Comparison of ENCODE assay signal across 16 cellular contexts in genomic region chr9:38274746-38275250, GRCh38.
DNase-seq lines count a peak whose midpoint lies in the region; ATAC-seq, FAIRE-seq and TF ChIP-seq lines count a peak whose summit lies in the region.
"Had no signal": no experiment of that assay in that cellular context is flagged by ENCODE, and none has a peak within 500 bp of the region (broad histone marks: within the 10 kb centered on the region; RNA-seq: fewer than 3 reads in every experiment).

No MANE protein-coding gene starts in this region.

- no peak for TF ChIP-seq CTCF in bronchial epithelial cell (IDR thresholded peaks at IDR 0.05; ENCODE audit: insufficient read depth, low read length, severe bottlenecking)
- no peak for TF ChIP-seq CTCF in fibroblast of villous mesenchyme (IDR thresholded peaks at IDR 0.05; ENCODE audit: insufficient read depth, low read depth, low read length)

- H3K4me3 ChIP-seq in bronchial epithelial cell (ENCODE audit: low read depth, low read length) (no peak overlapping the region), fibroblast of villous mesenchyme (ENCODE audit: low read depth, low read length) (no peak overlapping the region)
- H3K4me3 ChIP-seq: K562 had no signal

- CTCF ChIA-PET in activated CD8-positive, alpha-beta memory T cell treated with anti-CD3 and anti-CD28 coated beads, Interleukin-2, amount 10 ng/mL, durations not matched to agents 7 days and 5 days (lab: Charles Lee) = no interaction called here

- H3K27me3 ChIP-seq in bronchial epithelial cell (ENCODE audit: control insufficient read depth, insufficient read depth, low read length) = no peaks in the 10 kb centered on the region

- in situ Hi-C loops in KBM-7 (cut with MboI; ENCODE audit: low pct_unique_long_range_greater_than_20kb, low sequenced_read_pairs) = loop anchor here (25.0 kb wide), 1 partner anchor 112 kb away; no protein-coding TSS in a partner anchor

- no peak overlapping the region for H3K4me3 Mint-ChIP-seq in activated CD8-positive, alpha-beta memory T cell treated with anti-CD3 and anti-CD28 coated beads, Interleukin-2, amount 10 ng/mL, durations not matched to agents 7 days and 5 days
- no peak overlapping the region for H3K4me3 Mint-ChIP-seq in T-helper 2 cell treated with Interferon-gamma antibody and Interleukin-4, amounts not matched to agents 5 μg/mL and 100 μg/mL, for 36 hours
- H3K4me3 Mint-ChIP-seq: HFFc6 had no signal

- H3K36me3 Mint-ChIP-seq in activated CD8-positive, alpha-beta memory T cell treated with anti-CD3 and anti-CD28 coated beads, Interleukin-2, amount 10 ng/mL, durations not matched to agents 7 days and 5 days = no peaks in the 10 kb centered on the region
- H3K36me3 Mint-ChIP-seq in T-helper 2 cell treated with Interferon-gamma antibody and Interleukin-4, amounts not matched to agents 5 μg/mL and 100 μg/mL, for 36 hours (ENCODE audit: low read depth) = no peaks in the 10 kb centered on the region

- peaks cover 17% of the 10 kb centered on the region for H3K4me1 Mint-ChIP-seq in activated CD8-positive, alpha-beta memory T cell treated with anti-CD3 and anti-CD28 coated beads, Interleukin-2, amount 10 ng/mL, durations not matched to agents 7 days and 5 days
- peaks cover 11% of the 10 kb centered on the region for H3K4me1 Mint-ChIP-seq in T-helper 2 cell treated with Interferon-gamma antibody and Interleukin-4, amounts not matched to agents 5 μg/mL and 100 μg/mL, for 36 hours (ENCODE audit: low read depth)

- DNase-seq in activated CD8-positive, alpha-beta memory T cell treated with anti-CD3 and anti-CD28 coated beads, Interleukin-2, amount 10 ng/mL, durations not matched to agents 7 days and 5 days = peak; percentile 22
- DNase-seq in activated CD8-positive, alpha-beta memory T cell treated with anti-CD3 and anti-CD28 coated beads for 24 hours = no peak
- DNase-seq in bronchial epithelial cell (ENCODE audit: low read depth) (no peak), fibroblast of villous mesenchyme (ENCODE audit: low read depth) (peak; percentile 14), KBM-7 (no peak), amniotic stem cell (lab: John Stamatoyannopoulos, UW) (no peak)
- no peak for DNase-seq in T-helper 2 cell treated with Interferon-gamma antibody and Interleukin-4, amounts not matched to agents 5 μg/mL and 100 μg/mL, for 36 hours (ENCODE audit: low spot score)
- DNase-seq: C1 segment of cervical spinal cord, HFFc6, NCI-H187 treated with DMSO at 0.1 percent for 48 hours, NCI-H2171 treated with DMSO at 0.1 percent for 48 hours, SHP77 treated with DMSO at 0.1 percent for 48 hours had no signal

- no peak overlapping the region for H3K27ac Mint-ChIP-seq in activated CD8-positive, alpha-beta memory T cell treated with anti-CD3 and anti-CD28 coated beads, Interleukin-2, amount 10 ng/mL, durations not matched to agents 7 days and 5 days
- H3K27ac Mint-ChIP-seq in T-helper 2 cell treated with Interferon-gamma antibody and Interleukin-4, amounts not matched to agents 5 μg/mL and 100 μg/mL, for 36 hours = no peak overlapping the region
- H3K27ac Mint-ChIP-seq: HFFc6 had no signal

- H3K9me3 Mint-ChIP-seq in activated CD8-positive, alpha-beta memory T cell treated with anti-CD3 and anti-CD28 coated beads, Interleukin-2, amount 10 ng/mL, durations not matched to agents 7 days and 5 days (ENCODE audit: low read depth) = no peaks in the 10 kb centered on the region
- H3K9me3 Mint-ChIP-seq in T-helper 2 cell treated with Interferon-gamma antibody and Interleukin-4, amounts not matched to agents 5 μg/mL and 100 μg/mL, for 36 hours = no peaks in the 10 kb centered on the region
- H3K9me3 Mint-ChIP-seq: HFFc6 had no signal

- no peaks in the 10 kb centered on the region for H3K36me3 ChIP-seq in bronchial epithelial cell (ENCODE audit: control insufficient read depth, insufficient read depth, low read length)

- peaks cover 18% of the 10 kb centered on the region for H3K27me3 Mint-ChIP-seq in activated CD8-positive, alpha-beta memory T cell treated with anti-CD3 and anti-CD28 coated beads, Interleukin-2, amount 10 ng/mL, durations not matched to agents 7 days and 5 days
- H3K27me3 Mint-ChIP-seq in T-helper 2 cell treated with Interferon-gamma antibody and Interleukin-4, amounts not matched to agents 5 μg/mL and 100 μg/mL, for 36 hours (ENCODE audit: low read depth) = no peaks in the 10 kb centered on the region

- no peak for ATAC-seq in activated CD8-positive, alpha-beta memory T cell treated with anti-CD3 and anti-CD28 coated beads, Interleukin-2, amount 10 ng/mL, durations not matched to agents 7 days and 5 days
- no peak for ATAC-seq in GM19463 (IDR thresholded peaks at IDR 0.05; ENCODE audit: unreplicated experiment)
- ATAC-seq: K562 had no signal

- peak; percentile 64 for FAIRE-seq in bronchial epithelial cell (lab: Jason Lieb, UNC)
- FAIRE-seq: GM18507, RCC 7860 had no signal

Comparison
In these comparisons a context has a peak if more than half of its experiments do, and no peak if none do; other contexts are left out.
1. DNase-seq: peak in activated CD8-positive, alpha-beta memory T cell treated with anti-CD3 and anti-CD28 coated beads, Interleukin-2, amount 10 ng/mL, durations not matched to agents 7 days and 5 days (single experiment) and fibroblast of villous mesenchyme (single experiment); none in activated CD8-positive, alpha-beta memory T cell treated with anti-CD3 and anti-CD28 coated beads for 24 hours (single experiment), bronchial epithelial cell (single experiment), T-helper 2 cell treated with Interferon-gamma antibody and Interleukin-4, amounts not matched to agents 5 μg/mL and 100 μg/mL, for 36 hours (single experiment), KBM-7 (single experiment) and amniotic stem cell (single experiment).